14 cellular contexts compared by ENCODE assay signal in genomic region chr21:44982558-44983244, GRCh38. TPM values are rescaled to one million over a fixed set of nuclear protein-coding genes. Genes with fewer than 3 reads are reported as not detected.
DNase-seq lines count a peak whose midpoint lies in the region; ATAC-seq, FAIRE-seq and TF ChIP-seq lines count a peak whose summit lies in the region.
"Had no signal": no experiment of that assay in that cellular context is flagged by ENCODE, and none has a peak within 500 bp of the region (broad histone marks: within the 10 kb centered on the region; RNA-seq: fewer than 3 reads in every experiment).

No MANE protein-coding gene starts in this region.

- H3K36me3 Mint-ChIP-seq in naive thymus-derived CD4-positive, alpha-beta T cell: peaks cover 0 to 4% (median 0%) of the 10 kb centered on the region in 5 donors

- no peaks in the 10 kb centered on the region for H3K4me1 Mint-ChIP-seq in naive thymus-derived CD4-positive, alpha-beta T cell
- H3K4me1 Mint-ChIP-seq: CD8-positive, alpha-beta memory T cell; T-helper 17 cell had no signal

- H3K4me3 ChIP-seq in psoas muscle: no peak overlapping the region
- no peak overlapping the region for H3K4me3 ChIP-seq in naive thymus-derived CD4-positive, alpha-beta T cell (ENCODE audit: low read length)

- 66 to 68% (median 66%) methylated on average over 41 of the region's 41 CpGs for WGBS in psoas muscle, 3 donors

- no peaks in the 10 kb centered on the region for H3K9me3 ChIP-seq in psoas muscle
- no peaks in the 10 kb centered on the region for H3K9me3 ChIP-seq in naive thymus-derived CD4-positive, alpha-beta T cell (ENCODE audit: control insufficient read depth in 2 of 3, low read length in 3 of 3)

- H3K9me3 Mint-ChIP-seq in naive thymus-derived CD4-positive, alpha-beta T cell: no peaks in the 10 kb centered on the region
- H3K9me3 Mint-ChIP-seq: CD8-positive, alpha-beta memory T cell had no signal

- intact Hi-C loops in left cardiac atrium (cut with DNase I): no loop called here
- intact Hi-C loops in psoas muscle (cut with DNase I): no loop called here
- intact Hi-C loops in naive thymus-derived CD4-positive, alpha-beta T cell (cut with micrococcal nuclease): no loop called here

- CTCF ChIA-PET in naive thymus-derived CD4-positive, alpha-beta T cell (lab: Charles Lee): interaction anchor here (0.6 kb wide), 1 partner anchor 37 kb away, joined by 3 read pairs; no protein-coding TSS in a partner anchor

- FAIRE-seq in RCC 7860 (lab: Jason Lieb, UNC): no peak

- no peak for TF ChIP-seq CTCF in psoas muscle (IDR thresholded peaks at IDR 0.05)

- ATAC-seq in left cardiac atrium: peak; percentile 44 to 47
- peak in 2 of 4 donors; percentile 9 to 17 for ATAC-seq in psoas muscle
- no peak for ATAC-seq in naive thymus-derived CD4-positive, alpha-beta T cell
- ATAC-seq: T-helper 17 cell had no signal

- POLR2A ChIA-PET in naive thymus-derived CD4-positive, alpha-beta T cell (lab: Charles Lee): no interaction called here

- no peaks in the 10 kb centered on the region for H3K36me3 ChIP-seq in psoas muscle (ENCODE audit: insufficient read depth in 1 of 2, low read depth in 1 of 2)
- H3K36me3 ChIP-seq in naive thymus-derived CD4-positive, alpha-beta T cell (ENCODE audit: control insufficient read depth in 2 of 3, insufficient read depth in 3 of 3, low read length in 3 of 3): peaks cover 0 to 4% (median 0%) of the 10 kb centered on the region in 3 experiments

- no peaks in the 10 kb centered on the region for H3K4me1 ChIP-seq in psoas muscle
- H3K4me1 ChIP-seq in naive thymus-derived CD4-positive, alpha-beta T cell (ENCODE audit: control insufficient read depth in 2 of 2, insufficient read depth in 2 of 2, low read length in 2 of 2): no peaks in the 10 kb centered on the region

- no peak overlapping the region for H3K4me3 Mint-ChIP-seq in naive thymus-derived CD4-positive, alpha-beta T cell
- H3K4me3 Mint-ChIP-seq: CD8-positive, alpha-beta memory T cell; T-helper 17 cell had no signal

- peak overlapping the region in 1 of 9 donors; percentile 19 for H3K27ac Mint-ChIP-seq in naive thymus-derived CD4-positive, alpha-beta T cell
- H3K27ac Mint-ChIP-seq: CD8-positive, alpha-beta memory T cell; T-helper 17 cell had no signal

- H3K27ac ChIP-seq in psoas muscle: no peak overlapping the region
- H3K27ac ChIP-seq in naive thymus-derived CD4-positive, alpha-beta T cell (ENCODE audit: low read depth, low read length): no peak overlapping the region

- H3K27me3 Mint-ChIP-seq in naive thymus-derived CD4-positive, alpha-beta T cell: no peaks in the 10 kb centered on the region
- H3K27me3 Mint-ChIP-seq: CD8-positive, alpha-beta memory T cell; T-helper 17 cell had no signal

- DNase-seq in EL (peak; percentile 31), amniotic epithelial cell (ENCODE audit: low read depth) (peak; percentile 54), left cardiac atrium (peak; percentile 90), psoas muscle (peak; percentile 16 to 53), RCC 7860 (ENCODE audit: low spot score) (no peak), NCI-H226 (no peak), NCI-H1105 (lab: John Stamatoyannopoulos, UW) (no peak)
- no peak for DNase-seq in naive thymus-derived CD4-positive, alpha-beta T cell
- DNase-seq: activated CD8-positive, alpha-beta memory T cell treated with anti-CD3 and anti-CD28 coated beads, Interleukin-2, amount 50 U/mL, for 48 hours; foreskin melanocyte; NCI-H748 treated with DMSO at 0.1 percent for 48 hours; stimulated activated CD4-positive, alpha-beta T cell treated with anti-CD3 and anti-CD28 coated beads, Interleukin-12 subunit alpha, Interleukin-12 subunit beta, amount 100 ng/mL, for 4 hours; T-helper 17 cell had no signal

- H3K27me3 ChIP-seq in psoas muscle (ENCODE audit: insufficient read depth in 3 of 3, low read length in 2 of 3): no peaks in the 10 kb centered on the region
- no peaks in the 10 kb centered on the region for H3K27me3 ChIP-seq in naive thymus-derived CD4-positive, alpha-beta T cell (ENCODE audit: control insufficient read depth in 2 of 2, insufficient read depth in 2 of 2, low read length in 2 of 2)

RNA-seq across cellular contexts. Expression of gene SLX9, which starts 42.9 kb away (rescaled TPM):
- total RNA-seq in left cardiac atrium (10 to 100 TPM; 26.1 to 28.6 TPM), psoas muscle (10 to 100 TPM; 26.3 to 58.0 (median 32.5) TPM)
- 10 to 100 TPM; 20.2 to 69.2 (median 26.7) TPM for polyA plus RNA-seq in psoas muscle
- 10 to 100 TPM; 17.8 to 46.4 (median 20.6) TPM for total RNA-seq in naive thymus-derived CD4-positive, alpha-beta T cell
- polyA plus RNA-seq in naive thymus-derived CD4-positive, alpha-beta T cell: 10 to 100 TPM; 13.2 to 14.9 TPM

Comparison
In these comparisons a context has a peak if more than half of its experiments do, and no peak if none do; other contexts are left out.
1. DNase-seq: peak in EL (single experiment), amniotic epithelial cell (single experiment), left cardiac atrium (single experiment) and psoas muscle (2 of 2); none in RCC 7860 (single experiment), NCI-H226 (single experiment), NCI-H1105 (single experiment) and naive thymus-derived CD4-positive, alpha-beta T cell (0 of 9).